Comparison of ENCODE assay signal across 8 cellular contexts in genomic region chr3:183179550-183179908, GRCh38. TPM values are rescaled to one million over a fixed set of nuclear protein-coding genes. Genes with fewer than 3 reads are reported as not detected.
DNase-seq lines count a peak whose midpoint lies in the region; ATAC-seq, FAIRE-seq and TF ChIP-seq lines count a peak whose summit lies in the region.
"Not testable (repeated sequence)": the region's sequence is repeated elsewhere in the genome, so short reads cannot be mapped to it uniquely, and the experiment has no call there.

No MANE protein-coding gene starts in this region.

- peak overlapping the region; percentile 74 for H3K4me3 Mint-ChIP-seq in Caco-2 (ENCODE audit: unreplicated experiment)
- peak overlapping the region; percentile 52 for H3K4me3 Mint-ChIP-seq in activated CD8-positive, alpha-beta T cell treated with anti-CD3 and anti-CD28 coated beads for 36 hours

- not testable (repeated sequence) for BruUV-seq in Caco-2 (replicated peaks; lab: Mats Ljungman, UMichigan); mammary epithelial cell (replicated peaks; lab: Mats Ljungman, UMichigan)

- POLR2A ChIA-PET in Caco-2 (lab: Charles Lee) = interaction anchor here (1.0 kb wide), 1 partner anchor 136 kb away, joined by 3 read pairs; no protein-coding TSS in a partner anchor
- POLR2A ChIA-PET in activated CD8-positive, alpha-beta T cell treated with anti-CD3 and anti-CD28 coated beads for 36 hours (lab: Charles Lee) = interaction anchor here (0.9 kb wide), 1 partner anchor 79 kb away, joined by 3 read pairs; no protein-coding TSS in a partner anchor

- in situ Hi-C loops in mammary epithelial cell (cut with MboI; ENCODE audit: low sequenced_read_pairs in 2 of 2) = not testable (repeated sequence)

- H3K4me3 ChIP-seq in Caco-2 (ENCODE audit: low read depth, low read length) (peak overlapping the region; percentile 40), HUES6 (ENCODE audit: low read depth, low read length) (peak overlapping the region; percentile 81), mammary epithelial cell (replicated peaks in 1 of 3; ENCODE audit: insufficient read depth in 1 of 3, low read depth in 2 of 3, low read length in 3 of 3) (peak overlapping the region; percentile 55 to 62 (median 60)), fibroblast of the aortic adventitia (ENCODE audit: low read depth, low read length) (peak overlapping the region; percentile 65), lower leg skin (ENCODE audit: low read depth, poor library complexity, severe bottlenecking) (peak overlapping the region; percentile 22), pancreas (peak overlapping the region in 3 of 4 donors; percentile 46 to 62 (median 51)), thoracic aorta (peak overlapping the region; percentile 69)

- 18% methylated on average over 8 of the region's 18 CpGs for WGBS in mammary epithelial cell (ENCODE audit: low coverage, missing lambda C conversion rate)
- WGBS in lower leg skin, 2 donors = 5 to 13% methylated on average over 15 to 18 of the region's 18 CpGs
- 23 to 24% methylated on average over 18 of the region's 18 CpGs for WGBS in pancreas, 2 donors

- not testable (repeated sequence) for H3K4me1 Mint-ChIP-seq in Caco-2 (ENCODE audit: low read depth, unreplicated experiment)
- H3K4me1 Mint-ChIP-seq in activated CD8-positive, alpha-beta T cell treated with anti-CD3 and anti-CD28 coated beads for 36 hours (ENCODE audit: low read depth) = peaks cover 12% of the 10 kb centered on the region

- not testable (repeated sequence) for H3K36me3 Mint-ChIP-seq in Caco-2 (ENCODE audit: insufficient read depth, unreplicated experiment); activated CD8-positive, alpha-beta T cell treated with anti-CD3 and anti-CD28 coated beads for 36 hours (ENCODE audit: low read depth)

- ATAC-seq in activated CD8-positive, alpha-beta T cell treated with anti-CD3 and anti-CD28 coated beads for 36 hours; thoracic aorta (ENCODE audit: insufficient number of reproducible peaks, low FRiP score, low read depth): not testable (repeated sequence)
- peak in 3 of 4 donors; percentile 7 to 27 (median 7) for ATAC-seq in pancreas

- H3K27me3 ChIP-seq in Caco-2 (replicated peaks; ENCODE audit: control insufficient read depth, insufficient read depth, low read length); mammary epithelial cell (ENCODE audit: insufficient read depth, low read length); thoracic aorta (replicated peaks; ENCODE audit: insufficient read depth): not testable (repeated sequence)
- H3K27me3 ChIP-seq in HUES6 (ENCODE audit: control insufficient read depth, insufficient read depth, low read length) = peaks cover 51% of the 10 kb centered on the region
- H3K27me3 ChIP-seq in pancreas = peaks cover 0 to 19% (median 2%) of the 10 kb centered on the region in 4 donors

- H3K27ac ChIP-seq in HUES6 (ENCODE audit: low read depth, low read length); mammary epithelial cell (ENCODE audit: insufficient read depth, low read depth, low read length); pancreas; thoracic aorta: not testable (repeated sequence)

- not testable (repeated sequence) for TF ChIP-seq CTCF in Caco-2 (IDR thresholded peaks at IDR 0.05; ENCODE audit: insufficient read depth in 1 of 2, low read depth in 1 of 2, low read length in 1 of 2, severe bottlenecking in 1 of 2, unreplicated experiment in 1 of 2); activated CD8-positive, alpha-beta T cell treated with anti-CD3 and anti-CD28 coated beads for 36 hours (IDR thresholded peaks at IDR 0.05); mammary epithelial cell (conservative IDR thresholded peaks at IDR 0.05 in 1 of 2, IDR thresholded peaks at IDR 0.05 in 1 of 2; ENCODE audit: extremely low read depth in 1 of 2, insufficient read depth in 1 of 2, low read depth in 1 of 2, low read length in 2 of 2); fibroblast of the aortic adventitia (IDR thresholded peaks at IDR 0.05; ENCODE audit: insufficient read depth, low read length); lower leg skin (IDR thresholded peaks at IDR 0.05); pancreas (IDR thresholded peaks at IDR 0.05); thoracic aorta (IDR thresholded peaks at IDR 0.05)

- not testable (repeated sequence) for H3K36me3 ChIP-seq in Caco-2 (ENCODE audit: control insufficient read depth, insufficient read depth, low read length); HUES6 (ENCODE audit: control insufficient read depth, insufficient read depth, low read length); mammary epithelial cell (ENCODE audit: insufficient read depth, low read length); pancreas; thoracic aorta

- not testable (repeated sequence) for H3K27me3 Mint-ChIP-seq in Caco-2 (ENCODE audit: insufficient read depth, unreplicated experiment)
- peaks cover 24% of the 10 kb centered on the region for H3K27me3 Mint-ChIP-seq in activated CD8-positive, alpha-beta T cell treated with anti-CD3 and anti-CD28 coated beads for 36 hours

- not testable (repeated sequence) for H3K79me2 ChIP-seq in mammary epithelial cell (ENCODE audit: insufficient read depth, low read length)

- not testable (repeated sequence) for H3K27ac Mint-ChIP-seq in Caco-2 (ENCODE audit: unreplicated experiment); activated CD8-positive, alpha-beta T cell treated with anti-CD3 and anti-CD28 coated beads for 36 hours

- not testable (repeated sequence) for DNase-seq in Caco-2; activated CD8-positive, alpha-beta T cell treated with anti-CD3 and anti-CD28 coated beads for 36 hours; mammary epithelial cell; fibroblast of the aortic adventitia (ENCODE audit: low read depth); lower leg skin (ENCODE audit: low spot score in 2 of 2); thoracic aorta (ENCODE audit: low spot score)
- peak in 1 of 6 donors; percentile 49 for DNase-seq in pancreas

- TF ChIP-seq POLR2A in lower leg skin (IDR thresholded peaks at IDR 0.05) = not testable (repeated sequence)

- not testable (repeated sequence) for H3K9me3 ChIP-seq in Caco-2; HUES6 (ENCODE audit: control insufficient read depth, insufficient read depth, low read depth, low read length); mammary epithelial cell (replicated peaks; ENCODE audit: insufficient read depth, low read length); pancreas; thoracic aorta

- dilution Hi-C loops in mammary epithelial cell (cut with HindIII; ENCODE audit: low sequenced_read_pairs) = loop anchor here (5.0 kb wide), 1 partner anchor 38 kb away; no protein-coding TSS in a partner anchor

- H3K4me2 ChIP-seq in mammary epithelial cell (ENCODE audit: insufficient read depth, low read depth, low read length) = peak overlapping the region; percentile 96

- CTCF ChIA-PET in Caco-2 (lab: Charles Lee) = interaction anchor here (0.6 to 2.3 kb wide), 3 partner anchors 14 to 203 kb away, joined by 3 to 18 read pairs (median 9); no protein-coding TSS in a partner anchor
- CTCF ChIA-PET in activated CD8-positive, alpha-beta T cell treated with anti-CD3 and anti-CD28 coated beads for 36 hours (lab: Charles Lee) = interaction anchor here (1.0 to 2.2 kb wide), 9 partner anchors 11 to 289 kb away, joined by 3 to 17 read pairs (median 4); partner anchors contain the start of gene MCF2L2
- CTCF ChIA-PET in mammary epithelial cell (lab: Charles Lee; ENCODE audit: low non-redundant PET) = not testable (repeated sequence)

- not testable (repeated sequence) for H3K4me1 ChIP-seq in Caco-2; mammary epithelial cell (ENCODE audit: insufficient read depth, low read length); pancreas
- H3K4me1 ChIP-seq in HUES6 (ENCODE audit: control insufficient read depth, insufficient read depth, low read length) (peaks cover 12% of the 10 kb centered on the region), thoracic aorta (ENCODE audit: control insufficient read depth in 1 of 2, low read depth in 2 of 2) (peaks cover 2 to 11% of the 10 kb centered on the region in 2 donors)

- intact Hi-C loops in Caco-2 (cut with micrococcal nuclease; ENCODE audit: unreplicated experiment) = loop anchor here (1.0 kb wide), 1 partner anchor 57 kb away; no protein-coding TSS in a partner anchor
- intact Hi-C loops in activated CD8-positive, alpha-beta T cell treated with anti-CD3 and anti-CD28 coated beads for 36 hours (cut with micrococcal nuclease); lower leg skin (cut with DNase I; ENCODE audit: low total_unique reads); pancreas (cut with DNase I): not testable (repeated sequence)
- intact Hi-C loops in mammary epithelial cell (cut with micrococcal nuclease) = loop anchor here (1.0 kb wide), 1 partner anchor 57 kb away; no protein-coding TSS in a partner anchor

- H4K20me1 ChIP-seq in mammary epithelial cell (ENCODE audit: insufficient read depth, low read length) = not testable (repeated sequence)

- H3K9ac ChIP-seq in HUES6 (ENCODE audit: low read length); mammary epithelial cell (ENCODE audit: insufficient read depth, low read length): not testable (repeated sequence)

- FAIRE-seq in pancreas (lab: Jason Lieb, UNC) = not testable (repeated sequence)

- not testable (repeated sequence) for H3K9me3 Mint-ChIP-seq in Caco-2 (ENCODE audit: unreplicated experiment); activated CD8-positive, alpha-beta T cell treated with anti-CD3 and anti-CD28 coated beads for 36 hours

- H2AFZ ChIP-seq in mammary epithelial cell (ENCODE audit: low read depth, low read length) = peak overlapping the region; percentile 90

RNA-seq across cellular contexts. Expression of gene LAMP3, which starts 17.0 kb away (rescaled TPM):
- total RNA-seq in Caco-2 (2022) (6.0 and 12.3 TPM in 2 replicates), mammary epithelial cell (1 to 10 TPM in 1 of 2 donors, under 1 TPM in 1; 0.83 to 1.7 TPM), fibroblast of the aortic adventitia (ENCODE audit: low replicate concordance) (0.08 and 0.36 TPM in 2 replicates), lower leg skin (1 to 10 TPM in 1 of 4 donors, under 1 TPM in 2, not detected in 1; 0.76 to 2.2 (median 0.91) TPM), pancreas (1 to 10 TPM; 1.7 to 4.4 (median 2.5) TPM), thoracic aorta (not detected)
- total RNA-seq in activated CD8-positive, alpha-beta T cell treated with anti-CD3 and anti-CD28 coated beads for 36 hours = 1 to 10 TPM; 8.5 to 9.0 TPM
- polyA plus RNA-seq in mammary epithelial cell (0.40 TPM), pancreas (1 to 10 TPM in 1 of 2 donors, under 1 TPM in 1; 0.96 to 1.0 TPM)
- polyA minus RNA-seq in mammary epithelial cell = not detected

Comparison
In these comparisons a context has a peak if more than half of its experiments do, and no peak if none do; other contexts are left out.
1. H3K4me3 ChIP-seq: peak in every context shown above with its lines; median percentile 81 in HUES6; 69 in thoracic aorta; 65 in fibroblast of the aortic adventitia; 60 in mammary epithelial cell; 51 in pancreas; 40 in Caco-2; 22 in lower leg skin.